In the genomic region with DNA sequence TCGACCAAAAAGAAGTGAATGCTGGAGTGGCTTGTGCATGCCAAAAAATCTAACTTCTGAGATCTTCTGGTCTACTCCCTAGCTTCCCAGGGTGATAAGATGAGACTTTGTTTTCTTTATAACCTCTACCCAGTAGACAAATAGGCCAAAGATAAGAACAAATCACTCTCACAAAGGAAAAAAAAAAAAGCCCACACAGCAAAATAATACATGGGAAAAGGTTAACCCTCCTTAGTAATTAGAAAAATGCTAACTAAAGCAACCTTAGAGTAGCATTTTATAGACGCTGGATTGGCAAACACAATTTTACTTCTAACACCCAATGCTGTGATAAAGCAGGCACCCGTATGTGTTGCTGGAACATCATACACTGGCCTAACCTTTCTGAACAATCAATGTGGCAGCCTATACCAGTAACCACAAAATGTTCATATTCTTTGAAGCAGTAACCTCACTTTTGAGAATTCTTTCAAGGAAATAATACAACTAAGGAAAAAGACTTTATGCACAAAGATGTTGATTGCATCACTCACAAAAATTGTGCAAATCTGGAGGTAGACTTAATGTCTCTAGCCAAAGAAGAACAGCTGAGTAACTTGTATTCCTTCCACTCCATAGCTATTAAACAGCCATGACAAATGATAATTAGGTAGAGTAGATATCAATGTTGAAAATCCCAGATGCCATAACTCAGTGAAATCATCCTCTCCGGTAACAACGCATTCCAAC, we compare ENCODE assay signal across 16 cellular contexts.
"Had no signal": no experiment of that assay in that cellular context is flagged by ENCODE, and none has a peak within 500 bp of the region (broad histone marks: within the 10 kb centered on the region; RNA-seq: fewer than 3 reads in every experiment).

No MANE protein-coding gene starts in this region.

- H3K4me3 ChIP-seq: adrenal gland, ascending aorta, coronary artery, esophagus squamous epithelium, heart right ventricle, left lung, upper lobe of left lung had no signal

- DNase-seq: activated CD4-positive, alpha-beta T cell treated with anti-CD3 and anti-CD28 coated beads for 1 hour; activated T-cell treated with anti-CD3 and anti-CD28 coated beads, Interleukin-2, amount 50 U/mL, for 1 hour; adrenal gland; esophagus squamous epithelium; heart right ventricle; left lung; mammary epithelial cell; nephron progenitor cell; stimulated activated CD4-positive, alpha-beta T cell treated with anti-CD3 and anti-CD28 coated beads, Interleukin-12 subunit alpha, Interleukin-12 subunit beta, amount 100 ng/mL, for 4 hours; stimulated activated CD4-positive, alpha-beta T cell treated with anti-CD3 and anti-CD28 coated beads, Interleukin-4, amount 100 ng/mL, for 4 hours; stimulated activated naive CD8-positive, alpha-beta T cell treated with anti-CD3 and anti-CD28 coated beads, Interleukin-15, Interleukin-2, amounts not matched to agents 100 U/mL and 50 U/mL, for 24 hours; T-helper 1 cell; upper lobe of left lung had no signal

- H3K36me3 ChIP-seq: adrenal gland, ascending aorta, esophagus squamous epithelium, heart right ventricle, left lung, upper lobe of left lung had no signal

- ATAC-seq: activated naive CD4-positive, alpha-beta T cell treated with anti-CD3 and anti-CD28 coated beads, Interleukin-2, amount 50 U/mL, for 72 hours; heart right ventricle; left lung; stimulated activated naive CD8-positive, alpha-beta T cell treated with anti-CD3 and anti-CD28 coated beads, Interleukin-15, Interleukin-2, amounts not matched to agents 100 U/mL and 50 U/mL, for 24 hours had no signal

- H3K4me1 ChIP-seq: ascending aorta, esophagus squamous epithelium, left lung, upper lobe of left lung had no signal

- H3K27ac ChIP-seq: adrenal gland, ascending aorta, coronary artery, esophagus squamous epithelium, left lung, upper lobe of left lung had no signal

- H3K9me3 ChIP-seq: adrenal gland, ascending aorta, esophagus squamous epithelium, heart right ventricle, left lung, upper lobe of left lung had no signal

- H3K27me3 ChIP-seq: adrenal gland, ascending aorta, esophagus squamous epithelium, heart right ventricle, left lung, upper lobe of left lung had no signal
